13 cellular contexts compared by ENCODE assay signal in genomic region chr10:13242260-13242659, GRCh38. TPM values are rescaled to one million over a fixed set of nuclear protein-coding genes. Genes with fewer than 3 reads are reported as not detected.
"Had no signal": no experiment of that assay in that cellular context is flagged by ENCODE, and none has a peak within 500 bp of the region (broad histone marks: within the 10 kb centered on the region; RNA-seq: fewer than 3 reads in every experiment).

No MANE protein-coding gene starts in this region.

RNA-seq across cellular contexts. Expression of gene UCMA, which starts 8.1 kb away (rescaled TPM):
- total RNA-seq: stomach, subcutaneous adipose tissue, suprapubic skin, temporal lobe, thoracic aorta, thyroid gland, tibial nerve, transverse colon, upper lobe of left lung, upper lobe of right lung, ureter, urinary bladder, vagina had no signal
- polyA plus RNA-seq: stomach, urinary bladder had no signal
